8 cellular contexts compared by ENCODE assay signal in the genomic region with DNA sequence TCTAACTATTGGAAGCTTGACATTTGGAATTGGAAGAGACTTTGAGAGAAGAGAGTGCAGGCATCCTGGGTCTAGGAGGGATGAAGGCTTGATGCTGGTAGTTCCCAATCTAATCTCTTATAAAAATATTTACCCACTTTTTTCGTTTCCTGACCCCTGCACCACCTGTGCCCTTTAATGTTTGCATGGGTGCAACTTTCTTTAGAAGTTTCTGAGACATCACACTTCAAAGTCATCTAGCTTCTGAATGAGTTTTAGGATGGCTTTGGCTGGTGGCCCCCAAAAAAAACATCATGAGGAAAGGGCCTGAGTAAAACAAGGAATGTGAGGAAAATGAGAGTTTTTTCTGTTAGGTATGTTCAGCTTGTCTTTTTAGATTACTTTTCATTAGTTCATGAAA. TPM values are rescaled to one million over a fixed set of nuclear protein-coding genes. Genes with fewer than 3 reads are reported as not detected.
DNase-seq lines count a peak whose midpoint lies in the region; ATAC-seq and TF ChIP-seq lines count a peak whose summit lies in the region.

No MANE protein-coding gene starts in this region.

- H3K4me3 ChIP-seq in ACC112 (ENCODE audit: low read depth, low read length) = peak overlapping the region; percentile 97
- peak overlapping the region; percentile 96 to 97 for H3K4me3 ChIP-seq in muscle layer of colon (ENCODE audit: low read depth in 1 of 2, low read length in 2 of 2)

- H3K4me3 Mint-ChIP-seq in IgD-negative memory B cell (peak overlapping the region; percentile 97 to 100 (median 99)), chondrocyte (ENCODE audit: unreplicated experiment) (peak overlapping the region; percentile 100)

- H3K27me3 ChIP-seq in ACC112 (ENCODE audit: insufficient read depth, low read length) (no peaks in the 10 kb centered on the region), muscle layer of colon (ENCODE audit: control insufficient read depth in 1 of 2, insufficient read depth in 2 of 2, low read length in 2 of 2) (no peaks in the 10 kb centered on the region)

- H3K36me3 Mint-ChIP-seq in IgD-negative memory B cell (peaks cover 13% of the 10 kb centered on the region), chondrocyte (ENCODE audit: low read depth) (peaks cover 5% of the 10 kb centered on the region)

- peaks cover 14% of the 10 kb centered on the region for H3K4me1 ChIP-seq in ACC112 (ENCODE audit: control insufficient read depth, insufficient read depth, low read length, unreplicated experiment)
- peaks cover 16% of the 10 kb centered on the region for H3K4me1 ChIP-seq in muscle layer of colon (ENCODE audit: insufficient read depth, low read length)

- H3K9ac ChIP-seq in muscle layer of colon (ENCODE audit: low read length) = peak overlapping the region; percentile 39

- no peaks in the 10 kb centered on the region for H3K9me3 ChIP-seq in muscle layer of colon (ENCODE audit: low read length)

- H3K4me1 Mint-ChIP-seq in IgD-negative memory B cell (peaks cover 19 to 25% (median 19%) of the 10 kb centered on the region in 3 donors), chondrocyte (ENCODE audit: low read depth) (peaks cover 21% of the 10 kb centered on the region)

- H3K36me3 ChIP-seq in ACC112 (ENCODE audit: insufficient read depth, low read length) (peaks cover 33% of the 10 kb centered on the region), muscle layer of colon (ENCODE audit: insufficient read depth, low read length) (peaks cover 13% of the 10 kb centered on the region)

- no peak for ATAC-seq in activated CD4-positive, CD25-positive, alpha-beta regulatory T cell treated with anti-CD3 and anti-CD28 coated beads, Interleukin-2, amount 50 U/mL, for 24 hours

- H3K9me3 Mint-ChIP-seq in IgD-negative memory B cell (peaks cover 0 to 4% (median 2%) of the 10 kb centered on the region in 3 donors), chondrocyte (ENCODE audit: low read depth) (no peaks in the 10 kb centered on the region)

- H3K27ac ChIP-seq in ACC112 (ENCODE audit: low read depth, low read length) (no peak overlapping the region), muscle layer of colon (ENCODE audit: low read depth, low read length) (no peak overlapping the region)

- no peak overlapping the region for H2AFZ ChIP-seq in ACC112 (ENCODE audit: low read length, unreplicated experiment)

- peaks cover 2% of the 10 kb centered on the region for H3K27me3 Mint-ChIP-seq in IgD-negative memory B cell
- no peaks in the 10 kb centered on the region for H3K27me3 Mint-ChIP-seq in chondrocyte (ENCODE audit: low read depth)

- peaks cover 22% of the 10 kb centered on the region for H3K79me2 ChIP-seq in ACC112 (ENCODE audit: control insufficient read depth, insufficient read depth, low read length, unreplicated experiment)

- H3K27ac Mint-ChIP-seq in IgD-negative memory B cell (peak overlapping the region in 2 of 3 donors; percentile 96 to 99), chondrocyte (ENCODE audit: unreplicated experiment) (peak overlapping the region; percentile 98)

- no peak for TF ChIP-seq CTCF in chondrocyte (IDR thresholded peaks at IDR 0.05)

- no peak for DNase-seq in chondrocyte (ENCODE audit: low spot score)
- DNase-seq in stimulated activated CD4-positive, alpha-beta T cell treated with anti-CD3 and anti-CD28 coated beads, Interleukin-2, amount 100 ng/mL, for 24 hours = no peak
- no peak for DNase-seq in DMS79 treated with DMSO at 0.1 percent for 48 hours (lab: John Stamatoyannopoulos, UW)
- DNase-seq in NK-92 treated with Interleukin-12 subunit alpha and Interleukin-12 subunit beta, amount 100 ng/mL, for 24 hours (lab: John Stamatoyannopoulos, UW) = no peak

RNA-seq across cellular contexts. Expression of a gene that starts 1.1 kb away (rescaled TPM):
- 14.0 TPM for polyA plus RNA-seq in IgD-negative memory B cell
- total RNA-seq in chondrocyte = 8.2 to 14.9 TPM (median 9.4 TPM) in 3 replicates
